ENCODE assay signal across 8 cellular contexts in genomic region chr16:47143329-47143676, GRCh38. TPM values are rescaled to one million over a fixed set of nuclear protein-coding genes. Genes with fewer than 3 reads are reported as not detected.
A peak's percentile ranks its signal among the peaks of the same experiment; 100 is the strongest.
DNase-seq lines count a peak whose midpoint lies in the region; ATAC-seq and TF ChIP-seq lines count a peak whose summit lies in the region.

No MANE protein-coding gene starts in this region.

- in situ Hi-C loops in Caki2 (cut with HindIII; ENCODE audit: low pct_unique_long_range_greater_than_20kb, low sequenced_read_pairs), result no loop called here

- no peaks in the 10 kb centered on the region for H3K36me3 Mint-ChIP-seq in natural killer cell

- peak overlapping the region; percentile 80 for H3K9ac ChIP-seq in OCI-LY1 (ENCODE audit: low read length)

- TF ChIP-seq CTCF in GM20000 (IDR thresholded peaks at IDR 0.05; ENCODE audit: extremely low read depth, missing control alignments), result peak; percentile 92
- peak; percentile 64 for TF ChIP-seq CTCF in OCI-LY1 (IDR thresholded peaks at IDR 0.05; ENCODE audit: low read length)
- TF ChIP-seq CTCF in esophagus muscularis mucosa (IDR thresholded peaks at IDR 0.05), result peak in 1 of 3 experiments; percentile 44
- TF ChIP-seq CTCF in natural killer cell (IDR thresholded peaks at IDR 0.05), result peak; percentile 43

- no peaks in the 10 kb centered on the region for H3K9me3 Mint-ChIP-seq in natural killer cell

- peaks cover 19 to 22% of the 10 kb centered on the region in 2 donors for H3K4me1 Mint-ChIP-seq in natural killer cell

- H3K27me3 ChIP-seq in OCI-LY1 (ENCODE audit: insufficient read depth, low read length) (no peaks in the 10 kb centered on the region; the same call in 1 of the 2 replicates), esophagus muscularis mucosa (peaks cover 0 to 46% (median 20%) of the 10 kb centered on the region in 4 donors)

- H3K79me2 ChIP-seq in OCI-LY1 (ENCODE audit: insufficient read depth, low read length), result no peaks in the 10 kb centered on the region

- intact Hi-C loops in esophagus muscularis mucosa (cut with DNase I) (loop anchor here (5.0 to 10.0 kb wide), 2 partner anchors 911 to 1014 kb away; partner anchors contain the start of gene ABCC12), natural killer cell (cut with micrococcal nuclease) (loop anchor here (5.0 kb wide), 1 partner anchor 106 kb away; no protein-coding TSS in a partner anchor)

- no peaks in the 10 kb centered on the region for H3K36me3 ChIP-seq in OCI-LY1 (ENCODE audit: insufficient read depth, low read length)
- no peaks in the 10 kb centered on the region for H3K36me3 ChIP-seq in esophagus muscularis mucosa

- H3K27ac ChIP-seq in OCI-LY1 (ENCODE audit: low read depth, low read length, poor library complexity, severe bottlenecking), result no peak overlapping the region
- peak overlapping the region in 2 of 4 donors; percentile 35 to 45 for H3K27ac ChIP-seq in esophagus muscularis mucosa (replicated peaks in 1 of 4)
- H3K27ac ChIP-seq in substantia nigra (ENCODE audit: low read depth, low read length, poor library complexity, severe bottlenecking), result no peak overlapping the region

- no peak overlapping the region; the same call in 1 of the 2 replicates for H2AFZ ChIP-seq in OCI-LY1 (ENCODE audit: low read length)

- H3K4me1 ChIP-seq in OCI-LY1 (ENCODE audit: insufficient read depth, low read length, severe bottlenecking) (peaks cover 22% of the 10 kb centered on the region), esophagus muscularis mucosa (peaks cover 0 to 32% (median 29%) of the 10 kb centered on the region in 4 donors)

- DNase-seq in Caki2 (ENCODE audit: low read depth) (peak; percentile 73), GM20000 (ENCODE audit: low spot score) (peak; percentile 95), activated T-cell treated with anti-CD3 and anti-CD28 coated beads for 1 hour (ENCODE audit: low read depth) (peak; percentile 36), esophagus muscularis mucosa (ENCODE audit: extremely low spot score) (no peak), natural killer cell (peak; percentile 44), substantia nigra (lab: John Stamatoyannopoulos, UW) (peak in 28 of 49 donors; percentile 1 to 58 (median 24))

- peak; percentile 64 for ATAC-seq in HG03571 (IDR thresholded peaks at IDR 0.05; ENCODE audit: unreplicated experiment)
- peak; percentile 53 to 75 (median 61) for ATAC-seq in natural killer cell

- H3K9me2 ChIP-seq in OCI-LY1 (ENCODE audit: low read depth, low read length), result no peaks in the 10 kb centered on the region

- 0% methylated on average over 2 of the region's 55 CpGs for WGBS in esophagus muscularis mucosa

- H3F3A ChIP-seq in OCI-LY1 (ENCODE audit: insufficient read depth, low read length), result no peaks in the 10 kb centered on the region; the same call in 1 of the 2 replicates

- H3K4me3 ChIP-seq in OCI-LY1 (ENCODE audit: low read depth, low read length, poor library complexity, severe bottlenecking), result peak overlapping the region; percentile 80
- H3K4me3 ChIP-seq in esophagus muscularis mucosa, result peak overlapping the region; percentile 51 to 62 (median 54)

- H3K27me3 Mint-ChIP-seq in natural killer cell (ENCODE audit: low read depth in 2 of 2), result peaks cover 32 to 67% of the 10 kb centered on the region in 2 donors

- H3K9me3 ChIP-seq in OCI-LY1 (ENCODE audit: low read length), result no peaks in the 10 kb centered on the region
- H3K9me3 ChIP-seq in esophagus muscularis mucosa, result no peaks in the 10 kb centered on the region

- no peak for TF ChIP-seq EP300 in esophagus muscularis mucosa (IDR thresholded peaks at IDR 0.05)

- H3K4me3 Mint-ChIP-seq in natural killer cell, result no peak overlapping the region

- no peak overlapping the region for H3K27ac Mint-ChIP-seq in natural killer cell

- H3K4me2 ChIP-seq in OCI-LY1 (ENCODE audit: low read length), result peak overlapping the region; percentile 68

- no peaks in the 10 kb centered on the region for H4K20me1 ChIP-seq in OCI-LY1 (ENCODE audit: insufficient read depth, low read length)

- no peak for TF ChIP-seq POLR2A in esophagus muscularis mucosa (IDR thresholded peaks at IDR 0.05; ENCODE audit: low read depth)

RNA-seq across cellular contexts. Expression of gene NETO2, which starts 0.4 kb away (rescaled TPM):
- 33.0 and 35.1 TPM in 2 replicates for total RNA-seq in Caki2 (2014; rRNA removed; shearing (Covaris generic); ENCODE audit: low replicate concordance)
- 1 to 10 TPM in 3 of 4 donors, under 1 TPM in 1; 0.83 to 2.5 (median 1.4) TPM for total RNA-seq in esophagus muscularis mucosa
- total RNA-seq in natural killer cell, result under 1 TPM in 2 of 3 donors, not detected in 1; 0.40 to 0.48 TPM
